8 cellular contexts compared by ENCODE assay signal in genomic region chr9:80175286-80175906, GRCh38.
DNase-seq lines count a peak whose midpoint lies in the region; ATAC-seq and TF ChIP-seq lines count a peak whose summit lies in the region.

No MANE protein-coding gene starts in this region.

- H3K4me2 ChIP-seq in H9 (ENCODE audit: insufficient read depth, insufficient read length, low read length) (no peak overlapping the region), mesendoderm (ENCODE audit: low read length) (no peak overlapping the region)

- no peak overlapping the region for H2BK120ac ChIP-seq in H9 (ENCODE audit: low read depth, low read length, poor library complexity, severe bottlenecking)
- H2BK120ac ChIP-seq in mesendoderm (ENCODE audit: low read depth, low read length): no peak overlapping the region

- H2AFZ ChIP-seq in H9 (ENCODE audit: low read length): no peak overlapping the region

- no peaks in the 10 kb centered on the region for H3K23me2 ChIP-seq in H9 (ENCODE audit: insufficient read length, low read depth, low read length, poor library complexity, severe bottlenecking)

- no peaks in the 10 kb centered on the region for H3K4me1 Mint-ChIP-seq in H9

- H2BK5ac ChIP-seq in H9 (ENCODE audit: insufficient read length, low read length): no peak overlapping the region
- no peak overlapping the region for H2BK5ac ChIP-seq in mesendoderm (ENCODE audit: low read length)

- no peak for ATAC-seq in activated naive CD4-positive, alpha-beta T cell treated with anti-CD3 and anti-CD28 coated beads, Interleukin-2, amount 50 U/mL, for 72 hours

- no peak overlapping the region for H2BK20ac ChIP-seq in H9 (ENCODE audit: low read depth, low read length, poor library complexity, severe bottlenecking)

- H2BK12ac ChIP-seq in H9 (ENCODE audit: insufficient read length, low read depth, low read length): no peak overlapping the region

- H3K79me2 ChIP-seq in H9 (ENCODE audit: insufficient read depth, low read length) (no peaks in the 10 kb centered on the region), mesendoderm (ENCODE audit: control insufficient read depth, insufficient read depth, low read length) (no peaks in the 10 kb centered on the region)

- H4K8ac ChIP-seq in H9 (replicated peaks; ENCODE audit: insufficient read length, low read depth, low read length) (no peak overlapping the region), mesendoderm (ENCODE audit: low read depth, low read length) (no peak overlapping the region)

- H3K56ac ChIP-seq in H9 (ENCODE audit: insufficient read length, low read depth, low read length) (no peak overlapping the region), mesendoderm (ENCODE audit: low read length) (no peak overlapping the region)

- H3K27ac Mint-ChIP-seq in H9: no peak overlapping the region
- no peak overlapping the region for H3K27ac Mint-ChIP-seq in activated naive CD4-positive, alpha-beta T cell treated with anti-CD3 and anti-CD28 coated beads, Interleukin-2, amount 50 U/mL, for 72 hours

- H3K14ac ChIP-seq in H9 (ENCODE audit: insufficient read depth, low read length): no peak overlapping the region

- H3K4me3 ChIP-seq in mesendoderm (ENCODE audit: low read length): no peak overlapping the region

- H3T11ph ChIP-seq in H9 (ENCODE audit: low read length): no peak overlapping the region

- H3K9ac ChIP-seq in H9 (ENCODE audit: extremely low read depth, insufficient read length, low read length): no peak overlapping the region
- no peak overlapping the region for H3K9ac ChIP-seq in mesendoderm (ENCODE audit: low read length)

- no CpG with 5 or more reads among the region's 1 CpG for WGBS in H9 (ENCODE audit: extremely low coverage, insufficient read length, low lambda C conversion rate)
- no CpG with 5 or more reads among the region's 1 CpG for WGBS in mesendoderm (ENCODE audit: extremely low coverage, insufficient coverage, low lambda C conversion rate)

- no peak overlapping the region for H2BK15ac ChIP-seq in H9 (ENCODE audit: low read depth, low read length)
- no peak overlapping the region for H2BK15ac ChIP-seq in mesendoderm (replicated peaks; ENCODE audit: low read depth)

- no peak overlapping the region for H3K23ac ChIP-seq in H9 (ENCODE audit: insufficient read length, low read depth, low read length)
- H3K23ac ChIP-seq in mesendoderm (ENCODE audit: low read length): no peak overlapping the region

- no peaks in the 10 kb centered on the region for H3K9me3 ChIP-seq in H9 (ENCODE audit: control insufficient read depth, low read depth, low read length)

- H3K36me3 ChIP-seq in mesendoderm (ENCODE audit: control insufficient read depth, insufficient read depth, low read length): no peaks in the 10 kb centered on the region

- peak; percentile 83 for TF ChIP-seq CTCF in H9 (conservative IDR thresholded peaks at IDR 0.05)

- H4K20me1 ChIP-seq in H9 (ENCODE audit: control insufficient read depth, insufficient read depth, insufficient read length): no peaks in the 10 kb centered on the region

- H3K18ac ChIP-seq in H9 (ENCODE audit: insufficient read length, low read depth, low read length) (no peak overlapping the region), mesendoderm (ENCODE audit: low read length) (no peak overlapping the region)

- DNase-seq in NCI-H2081 (lab: John Stamatoyannopoulos, UW) (peak; percentile 31 to 42), NCI-H2081 treated with DMSO at 0.1 percent for 48 hours (lab: John Stamatoyannopoulos, UW) (no peak), H9 (no peak), NCI-H69 (lab: John Stamatoyannopoulos, UW) (peak; percentile 58), cerebellar cortex (ENCODE audit: low spot score) (peak; percentile 25), mesendoderm (peak; percentile 41), hippocampal formation (lab: John Stamatoyannopoulos, UW) (no peak)
- DNase-seq in activated naive CD4-positive, alpha-beta T cell treated with anti-CD3 and anti-CD28 coated beads, Interleukin-2, amount 50 U/mL, for 72 hours (ENCODE audit: low spot score in 2 of 2): no peak

- no peaks in the 10 kb centered on the region; the same call in 1 of the 2 replicates for H3K27me3 Mint-ChIP-seq in H9 (ENCODE audit: low read depth)

- peaks cover 6 to 11% (median 9%) of the 10 kb centered on the region in 3 experiments; a peak in 6 of 7 replicates for H3K36me3 Mint-ChIP-seq in H9 (ENCODE audit: insufficient read depth in 1 of 3, low read depth in 3 of 3)
- no peaks in the 10 kb centered on the region for H3K36me3 Mint-ChIP-seq in activated naive CD4-positive, alpha-beta T cell treated with anti-CD3 and anti-CD28 coated beads, Interleukin-2, amount 50 U/mL, for 72 hours

- H4K5ac ChIP-seq in H9 (ENCODE audit: insufficient read length, low read depth, low read length): no peak overlapping the region
- H4K5ac ChIP-seq in mesendoderm (ENCODE audit: low read length): no peak overlapping the region

- H3K27me3 ChIP-seq in H9 (ENCODE audit: insufficient read depth, low read length): no peaks in the 10 kb centered on the region
- H3K27me3 ChIP-seq in mesendoderm (ENCODE audit: insufficient read depth, low read length, poor library complexity): no peaks in the 10 kb centered on the region

- no peak overlapping the region for H4K91ac ChIP-seq in H9 (ENCODE audit: insufficient read length, low read depth, low read length)

- H2AK5ac ChIP-seq in H9 (ENCODE audit: insufficient read length, low read length) (no peak overlapping the region), mesendoderm (ENCODE audit: low read length) (no peak overlapping the region)

- no peaks in the 10 kb centered on the region for H3K79me1 ChIP-seq in H9 (ENCODE audit: insufficient read depth, low read depth, low read length, poor library complexity, severe bottlenecking)
- H3K79me1 ChIP-seq in mesendoderm (ENCODE audit: low read length): no peaks in the 10 kb centered on the region

- H3K27ac ChIP-seq in H9 (ENCODE audit: insufficient read length, low read depth, low read length): no peak overlapping the region
- H3K27ac ChIP-seq in mesendoderm (ENCODE audit: low read depth, low read length): no peak overlapping the region

- H3K4me1 ChIP-seq in H9 (ENCODE audit: insufficient read depth, low read length) (no peaks in the 10 kb centered on the region), mesendoderm (ENCODE audit: control insufficient read depth, low read depth, low read length) (no peaks in the 10 kb centered on the region)

- peaks cover 7 to 19% of the 10 kb centered on the region in 2 experiments for H3K9me3 Mint-ChIP-seq in H9
- peaks cover 0 to 4% of the 10 kb centered on the region in 2 donors for H3K9me3 Mint-ChIP-seq in activated naive CD4-positive, alpha-beta T cell treated with anti-CD3 and anti-CD28 coated beads, Interleukin-2, amount 50 U/mL, for 72 hours

- no peak overlapping the region for H3K4me3 Mint-ChIP-seq in H9

- H3K4ac ChIP-seq in H9 (ENCODE audit: low read depth, low read length) (no peak overlapping the region), mesendoderm (ENCODE audit: low read depth, low read length) (no peak overlapping the region)

Comparison
In these comparisons a context has a peak if more than half of its experiments do, and no peak if none do; other contexts are left out.
1. DNase-seq: peak in NCI-H2081 (2 of 2), NCI-H69 (single experiment), cerebellar cortex (single experiment) and mesendoderm (single experiment); none in NCI-H2081 treated with DMSO at 0.1 percent for 48 hours (single experiment), H9 (single experiment), activated naive CD4-positive, alpha-beta T cell treated with anti-CD3 and anti-CD28 coated beads, Interleukin-2, amount 50 U/mL, for 72 hours (0 of 2) and hippocampal formation (0 of 2).